ENCODE assay signal across 12 cellular contexts in the genomic region with DNA sequence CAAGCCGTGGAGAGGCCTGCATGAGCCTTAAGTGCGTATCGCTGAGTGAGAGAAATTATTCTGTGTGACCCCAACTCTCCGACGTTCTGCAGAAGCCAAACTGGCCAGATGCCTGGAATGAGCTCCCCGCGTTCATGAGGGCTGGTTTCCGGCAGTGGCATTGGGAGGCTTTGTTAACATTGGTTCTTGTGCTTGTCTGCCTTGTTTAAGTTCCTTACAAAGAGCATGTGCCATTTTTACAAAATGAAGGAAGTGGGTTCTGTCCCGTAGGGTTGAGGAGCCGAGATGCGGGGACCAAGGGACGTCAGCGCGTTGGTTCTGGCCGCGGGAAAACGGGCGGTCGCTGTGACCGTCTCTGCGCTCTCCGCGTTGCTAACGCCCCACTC. TPM values are rescaled to one million over a fixed set of nuclear protein-coding genes. Genes with fewer than 3 reads are reported as not detected.
A peak's percentile ranks its signal among the peaks of the same experiment; 100 is the strongest.
DNase-seq lines count a peak whose midpoint lies in the region; ATAC-seq and TF ChIP-seq lines count a peak whose summit lies in the region.
"Had no signal": no experiment of that assay in that cellular context is flagged by ENCODE, and none has a peak within 500 bp of the region (broad histone marks: within the 10 kb centered on the region; RNA-seq: fewer than 3 reads in every experiment).

No MANE protein-coding gene starts in this region.

- peaks cover 86% of the 10 kb centered on the region for H4K20me1 ChIP-seq in smooth muscle cell (ENCODE audit: low read depth)

- TF ChIP-seq CTCF in HEK293 (tag by site-specific recombination; IDR thresholded peaks at IDR 0.05) (no peak), kidney epithelial cell (IDR thresholded peaks at IDR 0.05; ENCODE audit: insufficient read depth, low read length, poor library complexity, severe bottlenecking) (no peak), smooth muscle cell (IDR thresholded peaks at IDR 0.05; ENCODE audit: borderline replicate concordance, insufficient read depth, poor library complexity, severe bottlenecking) (no peak)

- H3F3A ChIP-seq in smooth muscle cell (ENCODE audit: low read depth) = no peaks in the 10 kb centered on the region

- no peak overlapping the region for H2AFZ ChIP-seq in smooth muscle cell (ENCODE audit: low read depth)

- no peak for DNase-seq in kidney epithelial cell (ENCODE audit: low read depth)
- no peak for DNase-seq in smooth muscle cell (lab: John Stamatoyannopoulos, UW; ENCODE audit: unreplicated experiment)
- DNase-seq in cortex of kidney (lab: John Stamatoyannopoulos, UW) = no peak
- no peak for DNase-seq in RKO (ENCODE audit: low spot score)
- no peak for DNase-seq in NCI-H187 treated with DMSO at 0.1 percent for 48 hours (lab: John Stamatoyannopoulos, UW)
- DNase-seq: activated T-cell treated with anti-CD3 and anti-CD28 coated beads, Interleukin-2, amount 50 U/mL, for 48 hours; NCI-H1436 had no signal

- CTCF ChIA-PET in HEK293 (lab: Yijun Ruan, JAX) = no interaction called here

- no peaks in the 10 kb centered on the region for H3K4me1 ChIP-seq in HEK293 (ENCODE audit: control insufficient read depth, insufficient read depth, low read length)
- H3K4me1 ChIP-seq in duodenal mucosa (ENCODE audit: control insufficient read depth in 1 of 2, insufficient read depth in 2 of 2, low read length in 2 of 2) = peaks cover 0 to 3% of the 10 kb centered on the region in 2 donors
- H3K4me1 ChIP-seq in smooth muscle cell (ENCODE audit: low read depth) = peaks cover 4% of the 10 kb centered on the region

- ATAC-seq in GM19324 (IDR thresholded peaks at IDR 0.05; ENCODE audit: low FRiP score, unreplicated experiment) = no peak

- H3K9me3 ChIP-seq in HEK293 (ENCODE audit: control insufficient read depth, insufficient read depth, low read depth, low read length) (no peaks in the 10 kb centered on the region), duodenal mucosa (ENCODE audit: control insufficient read depth in 1 of 2, low read length in 2 of 2) (no peaks in the 10 kb centered on the region), smooth muscle cell (replicated peaks; ENCODE audit: low read depth) (no peaks in the 10 kb centered on the region)

- H3K4me3 ChIP-seq in HEK293 (ENCODE audit: low read depth, low read length) (no peak overlapping the region), duodenal mucosa (ENCODE audit: low read depth in 1 of 2, low read length in 2 of 2) (peak overlapping the region; percentile 19 to 36), kidney epithelial cell (ENCODE audit: low read depth, low read length) (peak overlapping the region; percentile 18), smooth muscle cell (peak overlapping the region; percentile 43)
- H3K4me3 ChIP-seq: lung had no signal

- H3K4me2 ChIP-seq in smooth muscle cell = peak overlapping the region; percentile 86

- H3K36me3 ChIP-seq in HEK293 (ENCODE audit: control insufficient read depth in 2 of 2, insufficient read depth in 1 of 2, low read length in 2 of 2) (peaks cover 6 to 35% of the 10 kb centered on the region in 2 experiments; a peak in 2 of 3 replicates), duodenal mucosa (ENCODE audit: control insufficient read depth in 1 of 2, insufficient read depth in 2 of 2, low read length in 2 of 2) (peaks cover 6 to 25% of the 10 kb centered on the region in 2 donors), kidney epithelial cell (ENCODE audit: control insufficient read depth, insufficient read depth, low read length) (no peaks in the 10 kb centered on the region), smooth muscle cell (ENCODE audit: low read depth) (no peaks in the 10 kb centered on the region)

- no peak overlapping the region for H3K9ac ChIP-seq in duodenal mucosa (ENCODE audit: low read depth in 1 of 2, low read length in 2 of 2)
- H3K9ac ChIP-seq in smooth muscle cell (ENCODE audit: low read depth) = no peak overlapping the region

- H3K27me3 ChIP-seq in duodenal mucosa (ENCODE audit: control insufficient read depth in 1 of 2, insufficient read depth in 2 of 2, low read length in 2 of 2) = no peaks in the 10 kb centered on the region
- no peaks in the 10 kb centered on the region for H3K27me3 ChIP-seq in kidney epithelial cell (ENCODE audit: control insufficient read depth, insufficient read depth, low read length)
- H3K27me3 ChIP-seq in smooth muscle cell (ENCODE audit: low read depth) = no peaks in the 10 kb centered on the region

- WGBS in smooth muscle cell (ENCODE audit: low lambda C conversion rate) = 28% methylated on average over 24 of the region's 24 CpGs

- H3K79me2 ChIP-seq in smooth muscle cell (ENCODE audit: low read depth) = peaks cover 58% of the 10 kb centered on the region

- POLR2A ChIA-PET in HEK293 (lab: Yijun Ruan, JAX) = no interaction called here

- H3K27ac ChIP-seq in HEK293 (ENCODE audit: extremely low read depth, low read depth, low read length) (no peak overlapping the region), duodenal mucosa (ENCODE audit: low read depth, low read length) (no peak overlapping the region), smooth muscle cell (ENCODE audit: low read depth) (no peak overlapping the region)
- H3K27ac ChIP-seq: C4-2B had no signal

TF ChIP-seq in HEK293, 187 proteins besides CTCF, POLR2A, EP300 and RAD21:
- TF ChIP-seq, protein P1, sequence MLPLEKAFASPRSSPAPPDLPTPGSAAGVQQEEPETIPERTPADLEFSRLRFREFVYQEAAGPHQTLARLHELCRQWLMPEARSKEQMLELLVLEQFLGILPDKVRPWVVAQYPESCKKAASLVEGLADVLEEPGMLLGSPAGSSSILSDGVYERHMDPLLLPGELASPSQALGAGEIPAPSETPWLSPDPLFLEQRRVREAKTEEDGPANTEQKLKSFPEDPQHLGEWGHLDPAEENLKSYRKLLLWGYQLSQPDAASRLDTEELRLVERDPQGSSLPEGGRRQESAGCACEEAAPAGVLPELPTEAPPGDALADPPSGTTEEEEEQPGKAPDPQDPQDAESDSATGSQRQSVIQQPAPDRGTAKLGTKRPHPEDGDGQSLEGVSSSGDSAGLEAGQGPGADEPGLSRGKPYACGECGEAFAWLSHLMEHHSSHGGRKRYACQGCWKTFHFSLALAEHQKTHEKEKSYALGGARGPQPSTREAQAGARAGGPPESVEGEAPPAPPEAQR (tag by site-specific recombination; IDR thresholded peaks at IDR 0.05) = no peak
- no peak for TF ChIP-seq ZNF221 (tag by site-specific recombination; IDR thresholded peaks at IDR 0.05; ENCODE audit: borderline replicate concordance)
- TF ChIP-seq ZNF571 (tag by site-specific recombination; IDR thresholded peaks at IDR 0.05) = no peak
- TF ChIP-seq, protein P2, sequence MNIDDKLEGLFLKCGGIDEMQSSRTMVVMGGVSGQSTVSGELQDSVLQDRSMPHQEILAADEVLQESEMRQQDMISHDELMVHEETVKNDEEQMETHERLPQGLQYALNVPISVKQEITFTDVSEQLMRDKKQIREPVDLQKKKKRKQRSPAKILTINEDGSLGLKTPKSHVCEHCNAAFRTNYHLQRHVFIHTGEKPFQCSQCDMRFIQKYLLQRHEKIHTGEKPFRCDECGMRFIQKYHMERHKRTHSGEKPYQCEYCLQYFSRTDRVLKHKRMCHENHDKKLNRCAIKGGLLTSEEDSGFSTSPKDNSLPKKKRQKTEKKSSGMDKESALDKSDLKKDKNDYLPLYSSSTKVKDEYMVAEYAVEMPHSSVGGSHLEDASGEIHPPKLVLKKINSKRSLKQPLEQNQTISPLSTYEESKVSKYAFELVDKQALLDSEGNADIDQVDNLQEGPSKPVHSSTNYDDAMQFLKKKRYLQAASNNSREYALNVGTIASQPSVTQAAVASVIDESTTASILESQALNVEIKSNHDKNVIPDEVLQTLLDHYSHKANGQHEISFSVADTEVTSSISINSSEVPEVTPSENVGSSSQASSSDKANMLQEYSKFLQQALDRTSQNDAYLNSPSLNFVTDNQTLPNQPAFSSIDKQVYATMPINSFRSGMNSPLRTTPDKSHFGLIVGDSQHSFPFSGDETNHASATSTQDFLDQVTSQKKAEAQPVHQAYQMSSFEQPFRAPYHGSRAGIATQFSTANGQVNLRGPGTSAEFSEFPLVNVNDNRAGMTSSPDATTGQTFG (tag by site-specific recombination; IDR thresholded peaks at IDR 0.05; ENCODE audit: borderline replicate concordance) = no peak
- TF ChIP-seq ZSCAN16 (tag by site-specific recombination; IDR thresholded peaks at IDR 0.05) = 0 out of 2 replicates have a peak, but pooled peaks have one; percentile 73
- TF ChIP-seq MEIS1 (CRISPR knock-in tag; IDR thresholded peaks at IDR 0.05; ENCODE audit: borderline replicate concordance) = no peak
- TF ChIP-seq ZNF2 (tag by site-specific recombination; IDR thresholded peaks at IDR 0.05) = no peak
- TF ChIP-seq TCF7L2 (IDR thresholded peaks at IDR 0.05; ENCODE audit: borderline replicate concordance, low read depth, low read length) = no peak
- TF ChIP-seq, protein P3, sequence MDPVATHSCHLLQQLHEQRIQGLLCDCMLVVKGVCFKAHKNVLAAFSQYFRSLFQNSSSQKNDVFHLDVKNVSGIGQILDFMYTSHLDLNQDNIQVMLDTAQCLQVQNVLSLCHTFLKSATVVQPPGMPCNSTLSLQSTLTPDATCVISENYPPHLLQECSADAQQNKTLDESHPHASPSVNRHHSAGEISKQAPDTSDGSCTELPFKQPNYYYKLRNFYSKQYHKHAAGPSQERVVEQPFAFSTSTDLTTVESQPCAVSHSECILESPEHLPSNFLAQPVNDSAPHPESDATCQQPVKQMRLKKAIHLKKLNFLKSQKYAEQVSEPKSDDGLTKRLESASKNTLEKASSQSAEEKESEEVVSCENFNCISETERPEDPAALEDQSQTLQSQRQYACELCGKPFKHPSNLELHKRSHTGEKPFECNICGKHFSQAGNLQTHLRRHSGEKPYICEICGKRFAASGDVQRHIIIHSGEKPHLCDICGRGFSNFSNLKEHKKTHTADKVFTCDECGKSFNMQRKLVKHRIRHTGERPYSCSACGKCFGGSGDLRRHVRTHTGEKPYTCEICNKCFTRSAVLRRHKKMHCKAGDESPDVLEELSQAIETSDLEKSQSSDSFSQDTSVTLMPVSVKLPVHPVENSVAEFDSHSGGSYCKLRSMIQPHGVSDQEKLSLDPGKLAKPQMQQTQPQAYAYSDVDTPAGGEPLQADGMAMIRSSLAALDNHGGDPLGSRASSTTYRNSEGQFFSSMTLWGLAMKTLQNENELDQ (tag by site-specific recombination; IDR thresholded peaks at IDR 0.05; ENCODE audit: low read depth) = no peak

RNA-seq across cellular contexts. Expression of a gene that starts 13.2 kb away (rescaled TPM):
- total RNA-seq in kidney epithelial cell (99.3 and 118 TPM in 2 replicates), smooth muscle cell (41.5 and 54.3 TPM in 2 replicates)
- 81.6 and 97.2 TPM in 2 replicates for polyA plus RNA-seq in smooth muscle cell

RNA-seq across cellular contexts. Expression of a gene that starts 21.3 kb away (rescaled TPM):
- total RNA-seq in kidney epithelial cell = 0.75 and 0.96 TPM in 2 replicates
- total RNA-seq in smooth muscle cell = 1.2 and 1.8 TPM in 2 replicates
- polyA plus RNA-seq in smooth muscle cell = 2.9 and 3.7 TPM in 2 replicates

RNA-seq across cellular contexts. Expression of a gene that starts 24.8 kb away (rescaled TPM):
- 0.84 and 0.89 TPM in 2 replicates for total RNA-seq in kidney epithelial cell
- 1.2 and 2.0 TPM in 2 replicates for total RNA-seq in smooth muscle cell
- polyA plus RNA-seq in smooth muscle cell = 3.7 and 9.4 TPM in 2 replicates

RNA-seq across cellular contexts. Expression of a gene that starts 28.3 kb away (rescaled TPM):
- 124 and 129 TPM in 2 replicates for total RNA-seq in kidney epithelial cell
- total RNA-seq in smooth muscle cell = 110 and 173 TPM in 2 replicates
- 381 and 435 TPM in 2 replicates for polyA plus RNA-seq in smooth muscle cell

RNA-seq across cellular contexts. Expression of a gene that starts 29.8 kb away (rescaled TPM):
- total RNA-seq in kidney epithelial cell = 69.8 and 79.8 TPM in 2 replicates
- 59.2 and 75.4 TPM in 2 replicates for total RNA-seq in smooth muscle cell
- polyA plus RNA-seq in smooth muscle cell = 112 and 118 TPM in 2 replicates
